ENCODE assay signal across 25 cellular contexts in the genomic region with DNA sequence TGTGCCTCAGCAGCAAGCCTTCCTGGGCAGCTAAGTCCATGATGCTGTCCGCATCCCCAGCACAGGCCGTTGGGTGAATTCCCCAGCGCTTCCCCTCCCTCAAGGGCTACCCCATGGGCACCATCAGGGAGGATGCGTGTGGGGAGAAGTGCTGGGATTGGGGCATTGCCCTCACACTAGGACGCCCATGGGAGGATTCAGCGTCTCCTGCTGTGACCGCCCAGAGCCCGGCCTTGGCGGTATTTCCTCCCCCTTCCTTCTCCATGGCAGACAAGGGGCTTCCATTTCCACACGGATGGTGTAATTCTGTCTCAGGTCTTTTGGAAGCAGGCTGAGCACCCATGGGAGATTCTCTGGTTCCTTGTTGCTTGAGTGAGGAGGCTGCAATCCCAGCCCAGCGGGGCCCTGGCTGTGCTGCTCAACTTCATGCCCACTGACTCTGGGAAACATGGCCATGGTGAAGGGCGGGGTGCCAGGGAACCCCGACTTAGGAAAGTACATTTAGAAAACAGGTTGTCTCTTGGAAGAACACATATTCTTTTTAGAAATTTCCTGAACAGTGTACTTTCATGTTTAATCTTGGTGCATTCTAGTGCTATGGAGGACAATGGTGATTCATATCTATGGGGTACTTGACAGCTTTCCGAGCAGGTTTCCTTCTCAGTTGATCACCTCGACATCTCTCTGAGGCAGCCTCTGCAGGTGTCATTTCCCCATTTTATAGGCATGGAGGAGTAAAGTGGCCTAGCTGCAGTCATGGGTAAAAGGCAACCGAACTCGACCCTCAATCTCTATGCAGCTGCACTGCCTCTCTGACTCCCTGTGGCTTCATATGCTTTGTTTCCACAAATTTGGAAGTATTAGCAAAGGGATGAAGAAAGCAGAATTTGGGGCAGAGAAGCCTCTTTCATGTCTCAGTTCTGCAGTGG.
A peak's percentile ranks its signal among the peaks of the same experiment; 100 is the strongest.
DNase-seq lines count a peak whose midpoint lies in the region; ATAC-seq and TF ChIP-seq lines count a peak whose summit lies in the region.
"Had no signal": no experiment of that assay in that cellular context is flagged by ENCODE, and none has a peak within 500 bp of the region (broad histone marks: within the 10 kb centered on the region; RNA-seq: fewer than 3 reads in every experiment).

No MANE protein-coding gene starts in this region.

- POLR2A ChIA-PET in activated B cell treated with CpG ODN at 0.5 μM for 24 hours (lab: Charles Lee) = no interaction called here

- CTCF ChIA-PET in activated B cell treated with CpG ODN at 0.5 μM for 24 hours (lab: Charles Lee) = no interaction called here

- H3K4me1 Mint-ChIP-seq in activated B cell treated with CpG ODN at 0.5 μM for 24 hours = peaks cover 15% of the 10 kb centered on the region
- H3K4me1 Mint-ChIP-seq in activated T-cell treated with anti-CD3 and anti-CD28 coated beads, Interleukin-2, amount 50 U/mL, for 72 hours (ENCODE audit: low read depth) = peaks cover 24% of the 10 kb centered on the region
- H3K4me1 Mint-ChIP-seq: CD4-positive, alpha-beta memory T cell; neural crest cell had no signal

- intact Hi-C loops in activated B cell treated with CpG ODN at 0.5 μM for 24 hours (cut with micrococcal nuclease) = no loop called here

- peak; percentile 47 for ATAC-seq in activated B cell treated with CpG ODN at 0.5 μM for 24 hours (ENCODE audit: low read depth)
- ATAC-seq in HG03565 (IDR thresholded peaks at IDR 0.05; ENCODE audit: unreplicated experiment) = no peak
- ATAC-seq in activated T-cell treated with anti-CD3 and anti-CD28 coated beads, Interleukin-2, amount 50 U/mL, for 72 hours (replicated peaks in 1 of 2) = no peak
- ATAC-seq: activated CD8-positive, alpha-beta T cell treated with anti-CD3 and anti-CD28 coated beads for 36 hours; esophagus mucosa; PC-3; stimulated activated naive CD8-positive, alpha-beta T cell treated with anti-CD3 and anti-CD28 coated beads, Interleukin-15, amount 100 ng/mL, for 72 hours had no signal

- no peak for TF ChIP-seq POLR2A in erythroblast (IDR thresholded peaks at IDR 0.05; ENCODE audit: low read length)

- no peaks in the 10 kb centered on the region for H3K27me3 Mint-ChIP-seq in activated B cell treated with CpG ODN at 0.5 μM for 24 hours
- peaks cover 32% of the 10 kb centered on the region for H3K27me3 Mint-ChIP-seq in activated T-cell treated with anti-CD3 and anti-CD28 coated beads, Interleukin-2, amount 50 U/mL, for 72 hours (ENCODE audit: low read depth)

- TF ChIP-seq CTCF in activated B cell treated with CpG ODN at 0.5 μM for 24 hours (IDR thresholded peaks at IDR 0.05) = no peak

- no peaks in the 10 kb centered on the region for H3K36me3 Mint-ChIP-seq in activated B cell treated with CpG ODN at 0.5 μM for 24 hours (ENCODE audit: low read depth)
- H3K36me3 Mint-ChIP-seq in activated T-cell treated with anti-CD3 and anti-CD28 coated beads, Interleukin-2, amount 50 U/mL, for 72 hours (ENCODE audit: insufficient read depth in 2 of 2) = peaks cover 6% of the 10 kb centered on the region in 2 donors
- H3K36me3 Mint-ChIP-seq: CD4-positive, alpha-beta memory T cell had no signal

- H3K9me3 Mint-ChIP-seq in activated B cell treated with CpG ODN at 0.5 μM for 24 hours = peaks cover 9% of the 10 kb centered on the region
- H3K9me3 Mint-ChIP-seq in activated T-cell treated with anti-CD3 and anti-CD28 coated beads, Interleukin-2, amount 50 U/mL, for 72 hours = peaks cover 8% of the 10 kb centered on the region in 2 donors

- DNase-seq in activated CD8-positive, alpha-beta memory T cell treated with anti-CD3 and anti-CD28 coated beads for 24 hours = peak; percentile 37
- no peak for DNase-seq in activated CD8-positive, alpha-beta memory T cell treated with anti-CD3 and anti-CD28 coated beads, Interleukin-2, amount 50 U/mL, for 4 hours
- DNase-seq in activated B cell treated with CpG ODN at 0.5 μM for 24 hours (no peak), mesenteric fat pad (ENCODE audit: low spot score) (peak; percentile 79), erythroblast (lab: John Stamatoyannopoulos, UW) (no peak)
- DNase-seq in stimulated activated CD4-positive, alpha-beta T cell treated with anti-CD3 and anti-CD28 coated beads, Interleukin-2, amount 100 ng/mL, for 24 hours = no peak
- no peak for DNase-seq in activated T-cell treated with anti-CD3 and anti-CD28 coated beads, Interleukin-2, amount 50 U/mL, for 72 hours
- DNase-seq: 8988T; activated CD8-positive, alpha-beta T cell treated with anti-CD3 and anti-CD28 coated beads for 36 hours; activated gamma-delta T cell treated with Interleukin-2 at 50 U/mL for 16 hours; caudate nucleus; CD4-positive, alpha-beta memory T cell; glutamatergic neuron; NCI-H1417; NCI-H2029; NCI-H524 treated with DMSO at 0.1 percent for 48 hours; SHP77; stimulated activated CD4-positive, alpha-beta T cell treated with anti-CD3 and anti-CD28 coated beads, Interleukin-1b, Interleukin-23, amount 100 ng/mL, for 48 hours; stimulated activated naive CD8-positive, alpha-beta T cell treated with anti-CD3 and anti-CD28 coated beads, Interleukin-15, amount 100 ng/mL, for 72 hours; T-helper 2 cell had no signal

- H3K27ac Mint-ChIP-seq in activated B cell treated with CpG ODN at 0.5 μM for 24 hours = no peak overlapping the region
- no peak overlapping the region for H3K27ac Mint-ChIP-seq in activated T-cell treated with anti-CD3 and anti-CD28 coated beads, Interleukin-2, amount 50 U/mL, for 72 hours
- H3K27ac Mint-ChIP-seq: activated CD8-positive, alpha-beta T cell treated with anti-CD3 and anti-CD28 coated beads for 36 hours; CD4-positive, alpha-beta memory T cell; memory B cell had no signal

- no peak overlapping the region for H3K4me3 Mint-ChIP-seq in activated B cell treated with CpG ODN at 0.5 μM for 24 hours
- H3K4me3 Mint-ChIP-seq in activated T-cell treated with anti-CD3 and anti-CD28 coated beads, Interleukin-2, amount 50 U/mL, for 72 hours = no peak overlapping the region
- H3K4me3 Mint-ChIP-seq: activated CD8-positive, alpha-beta T cell treated with anti-CD3 and anti-CD28 coated beads for 36 hours; CD4-positive, alpha-beta memory T cell; memory B cell; neural crest cell; stimulated activated naive CD8-positive, alpha-beta T cell treated with anti-CD3 and anti-CD28 coated beads, Interleukin-15, amount 100 ng/mL, for 72 hours had no signal

Comparison
In these comparisons a context has a peak if more than half of its experiments do, and no peak if none do; other contexts are left out.
1. DNase-seq: peak in activated CD8-positive, alpha-beta memory T cell treated with anti-CD3 and anti-CD28 coated beads for 24 hours (single experiment) and mesenteric fat pad (single experiment); none in activated CD8-positive, alpha-beta memory T cell treated with anti-CD3 and anti-CD28 coated beads, Interleukin-2, amount 50 U/mL, for 4 hours (single experiment), activated B cell treated with CpG ODN at 0.5 μM for 24 hours (single experiment), stimulated activated CD4-positive, alpha-beta T cell treated with anti-CD3 and anti-CD28 coated beads, Interleukin-2, amount 100 ng/mL, for 24 hours (0 of 2), erythroblast (0 of 2) and activated T-cell treated with anti-CD3 and anti-CD28 coated beads, Interleukin-2, amount 50 U/mL, for 72 hours (0 of 2).